In genomic region chr1:144104000-144104677, GRCh38 we compare ENCODE assay signal across 8 cellular contexts.
A peak's percentile ranks its signal among the peaks of the same experiment; 100 is the strongest.
DNase-seq lines count a peak whose midpoint lies in the region; ATAC-seq and TF ChIP-seq lines count a peak whose summit lies in the region.
"Not testable (repeated sequence)": the region's sequence is repeated elsewhere in the genome, so short reads cannot be mapped to it uniquely, and the experiment has no call there.

No MANE protein-coding gene starts in this region.

- CTCF ChIA-PET in activated CD8-positive, alpha-beta memory T cell treated with anti-CD3 and anti-CD28 coated beads, Interleukin-2, amount 10 ng/mL, durations not matched to agents 7 days and 5 days (lab: Charles Lee), result not testable (repeated sequence)

- intact Hi-C loops in ascending aorta (cut with DNase I); transverse colon (cut with DNase I; ENCODE audit: low total_unique reads): not testable (repeated sequence)

- H3K36me3 ChIP-seq in GM06990 (ENCODE audit: control insufficient read depth, insufficient read depth, low read length); ascending aorta; gastroesophageal sphincter; transverse colon: not testable (repeated sequence)

- H3K4me3 Mint-ChIP-seq in activated CD8-positive, alpha-beta memory T cell treated with anti-CD3 and anti-CD28 coated beads, Interleukin-2, amount 10 ng/mL, durations not matched to agents 7 days and 5 days, result not testable (repeated sequence)

- TF ChIP-seq CTCF in GM06990 (IDR thresholded peaks at IDR 0.05; ENCODE audit: insufficient read depth, low read length, poor library complexity, severe bottlenecking); ascending aorta (IDR thresholded peaks at IDR 0.05); gastroesophageal sphincter (IDR thresholded peaks at IDR 0.05); transverse colon (IDR thresholded peaks at IDR 0.05): not testable (repeated sequence)

- TF ChIP-seq POLR2A in gastroesophageal sphincter (IDR thresholded peaks at IDR 0.05); transverse colon (IDR thresholded peaks at IDR 0.05): not testable (repeated sequence)

- H3K27ac Mint-ChIP-seq in activated CD8-positive, alpha-beta memory T cell treated with anti-CD3 and anti-CD28 coated beads, Interleukin-2, amount 10 ng/mL, durations not matched to agents 7 days and 5 days, result not testable (repeated sequence)

- not testable (repeated sequence) for H3K4me3 ChIP-seq in GM06990 (replicated peaks; ENCODE audit: low read depth, low read length); ascending aorta; gastroesophageal sphincter; transverse colon

- H3K27me3 ChIP-seq in GM06990 (replicated peaks; ENCODE audit: control insufficient read depth, insufficient read depth, low read length); ascending aorta; gastroesophageal sphincter; transverse colon: not testable (repeated sequence)

- 80 to 90% methylated on average over 13 to 14 of the region's 14 CpGs for WGBS in gastroesophageal sphincter (ENCODE audit: low coverage in 1 of 2), 2 donors
- WGBS in transverse colon (ENCODE audit: low coverage in 1 of 2), 2 donors, result 86 to 92% methylated on average over 12 to 14 of the region's 14 CpGs

- not testable (repeated sequence) for H3K36me3 Mint-ChIP-seq in activated CD8-positive, alpha-beta memory T cell treated with anti-CD3 and anti-CD28 coated beads, Interleukin-2, amount 10 ng/mL, durations not matched to agents 7 days and 5 days

- H3K4me1 Mint-ChIP-seq in activated CD8-positive, alpha-beta memory T cell treated with anti-CD3 and anti-CD28 coated beads, Interleukin-2, amount 10 ng/mL, durations not matched to agents 7 days and 5 days, result not testable (repeated sequence)

- DNase-seq in GM06990 (ENCODE audit: extremely low read depth, insufficient read length), result peak; percentile 19
- DNase-seq in activated CD8-positive, alpha-beta memory T cell treated with anti-CD3 and anti-CD28 coated beads, Interleukin-2, amount 10 ng/mL, durations not matched to agents 7 days and 5 days, result peak; percentile 63
- DNase-seq in ascending aorta (ENCODE audit: low spot score in 2 of 2), result peak; percentile 42 to 88
- peak; percentile 100 for DNase-seq in mesenteric fat pad (ENCODE audit: low spot score)
- DNase-seq in stimulated activated CD4-positive, alpha-beta T cell treated with anti-CD3 and anti-CD28 coated beads, Interleukin-15, amount 100 ng/mL, for 24 hours, result peak; percentile 32
- peak; percentile 41 for DNase-seq in transverse colon

- H3K27ac ChIP-seq in ascending aorta, gastroesophageal sphincter, transverse colon: not testable (repeated sequence)

- ATAC-seq in SK-N-SH treated with all-trans-retinoic acid at 6 μM for 48 hours (peak; percentile 58; the same call in 1 of the 3 replicates), gastroesophageal sphincter (peak; percentile 57)
- not testable (repeated sequence) for ATAC-seq in activated CD8-positive, alpha-beta memory T cell treated with anti-CD3 and anti-CD28 coated beads, Interleukin-2, amount 10 ng/mL, durations not matched to agents 7 days and 5 days

- not testable (repeated sequence) for H3K9me3 Mint-ChIP-seq in activated CD8-positive, alpha-beta memory T cell treated with anti-CD3 and anti-CD28 coated beads, Interleukin-2, amount 10 ng/mL, durations not matched to agents 7 days and 5 days (ENCODE audit: low read depth)

- H3K27me3 Mint-ChIP-seq in activated CD8-positive, alpha-beta memory T cell treated with anti-CD3 and anti-CD28 coated beads, Interleukin-2, amount 10 ng/mL, durations not matched to agents 7 days and 5 days, result not testable (repeated sequence)

- peaks cover 4 to 13% of the 10 kb centered on the region in 2 donors for H3K9me3 ChIP-seq in ascending aorta
- peaks cover 0 to 23% (median 2%) of the 10 kb centered on the region in 3 donors for H3K9me3 ChIP-seq in gastroesophageal sphincter
- not testable (repeated sequence) for H3K9me3 ChIP-seq in transverse colon

- in situ Hi-C loops in transverse colon (cut with MboI; ENCODE audit: low pct_ligation_motif_present in 1 of 4, low pct_unique_long_range_greater_than_20kb in 1 of 4, low sequenced_read_pairs in 3 of 4), result not testable (repeated sequence)

- TF ChIP-seq EP300 in gastroesophageal sphincter (IDR thresholded peaks at IDR 0.05); transverse colon (IDR thresholded peaks at IDR 0.05; ENCODE audit: low read depth): not testable (repeated sequence)

- not testable (repeated sequence) for H3K4me1 ChIP-seq in ascending aorta, gastroesophageal sphincter, transverse colon

Comparison
In these comparisons a context has a peak if more than half of its experiments do, and no peak if none do; other contexts are left out.
1. DNase-seq: peak in every context shown above with its lines; median percentile 100 in mesenteric fat pad; 65 in ascending aorta; 63 in activated CD8-positive, alpha-beta memory T cell treated with anti-CD3 and anti-CD28 coated beads, Interleukin-2, amount 10 ng/mL, durations not matched to agents 7 days and 5 days; 41 in transverse colon; 32 in stimulated activated CD4-positive, alpha-beta T cell treated with anti-CD3 and anti-CD28 coated beads, Interleukin-15, amount 100 ng/mL, for 24 hours; 19 in GM06990.